In genomic region chr16:15879255-15879804, GRCh38 we compare ENCODE assay signal across 10 cellular contexts. TPM values are rescaled to one million over a fixed set of nuclear protein-coding genes. Genes with fewer than 3 reads are reported as not detected.
A peak's percentile ranks its signal among the peaks of the same experiment; 100 is the strongest.
DNase-seq lines count a peak whose midpoint lies in the region; ATAC-seq, FAIRE-seq and TF ChIP-seq lines count a peak whose summit lies in the region.
"Had no signal": no experiment of that assay in that cellular context is flagged by ENCODE, and none has a peak within 500 bp of the region (broad histone marks: within the 10 kb centered on the region; RNA-seq: fewer than 3 reads in every experiment).

No MANE protein-coding gene starts in this region.

- H3K27me3 Mint-ChIP-seq in CD4-positive, alpha-beta T cell, result no peaks in the 10 kb centered on the region
- H3K27me3 Mint-ChIP-seq in nephron progenitor cell (ENCODE audit: low read depth, poor library complexity), result no peaks in the 10 kb centered on the region

- peaks cover 2% of the 10 kb centered on the region; the same call in 1 of the 2 replicates for H3K79me2 ChIP-seq in GM12878 (ENCODE audit: control insufficient read depth, insufficient read depth, low read length)

- no peak overlapping the region for H3K4me3 Mint-ChIP-seq in CD4-positive, alpha-beta T cell
- no peak overlapping the region for H3K4me3 Mint-ChIP-seq in nephron progenitor cell
- H3K4me3 Mint-ChIP-seq: nephron had no signal

- H3K9ac ChIP-seq in GM12878 (ENCODE audit: control insufficient read depth, insufficient read depth, low read length), result no peak overlapping the region

- no peak for TF ChIP-seq CTCF in CD4-positive, alpha-beta T cell (IDR thresholded peaks at IDR 0.05)
- no peak for TF ChIP-seq CTCF in LNCaP clone FGC (IDR thresholded peaks at IDR 0.05; ENCODE audit: control insufficient read depth, extremely low read depth, insufficient read depth)
- no peak for TF ChIP-seq CTCF in GM12878 (IDR thresholded peaks at IDR 0.05 in 2 of 3, conservative IDR thresholded peaks at IDR 0.05 in 1 of 3; ENCODE audit: control insufficient read depth in 2 of 3, extremely low read depth in 1 of 3, insufficient read depth in 1 of 3, low read depth in 3 of 3, low read length in 3 of 3)
- no peak for TF ChIP-seq CTCF in nephron progenitor cell (IDR thresholded peaks at IDR 0.05)

- peaks cover 3% of the 10 kb centered on the region; the same call in 1 of the 2 replicates for H3K4me1 ChIP-seq in GM12878 (ENCODE audit: control insufficient read depth, insufficient read depth, low read length)

- POLR2A ChIA-PET in CD4-positive, alpha-beta T cell (lab: Charles Lee), result interaction anchor here (1.5 kb wide), 1 partner anchor 9 kb away, joined by 5 read pairs; the partner anchor contains the start of gene CEP20
- POLR2A ChIA-PET in GM12878 (lab: Charles Lee), result no interaction called here

- no peak for ATAC-seq in CD4-positive, alpha-beta T cell (ENCODE audit: poor library complexity)
- ATAC-seq in GM12878, result no peak; the same call in 2 of the 3 replicates
- ATAC-seq in HG03135 (IDR thresholded peaks at IDR 0.05; ENCODE audit: unreplicated experiment), result no peak
- ATAC-seq in HG03196 (IDR thresholded peaks at IDR 0.05; ENCODE audit: unreplicated experiment), result no peak

- H3K36me3 ChIP-seq in GM12878 (ENCODE audit: control insufficient read depth in 2 of 2, insufficient read depth in 2 of 2, low read length in 1 of 2), result peaks cover 3 to 6% of the 10 kb centered on the region in 2 experiments

- peaks cover 62% of the 10 kb centered on the region for H3K36me3 Mint-ChIP-seq in CD4-positive, alpha-beta T cell (ENCODE audit: low read depth)
- peaks cover 50% of the 10 kb centered on the region for H3K36me3 Mint-ChIP-seq in nephron progenitor cell (ENCODE audit: low read depth)

- no peak for DNase-seq in CD4-positive, alpha-beta T cell
- DNase-seq in LNCaP clone FGC (ENCODE audit: low read depth), result peak; percentile 7
- no peak for DNase-seq in GM12878 (ENCODE audit: low read depth, low spot score)
- no peak for DNase-seq in nephron progenitor cell
- no peak for DNase-seq in NCI-H1694 (lab: John Stamatoyannopoulos, UW)
- no peak for DNase-seq in retina
- DNase-seq: NCI-H1092 treated with DMSO at 0.1 percent for 48 hours had no signal

- SMC1A ChIA-PET in GM12878 (lab: Charles Lee; ENCODE audit: uncharacterized antibody, unreplicated experiment), result interaction anchor here (2.8 kb wide), 1 partner anchor 9 kb away, joined by 14 read pairs; the partner anchor contains the start of gene CEP20

- no peaks in the 10 kb centered on the region for H3K9me3 ChIP-seq in CD4-positive, alpha-beta T cell (ENCODE audit: control insufficient read depth, low read length)
- no peaks in the 10 kb centered on the region for H3K9me3 ChIP-seq in GM12878 (replicated peaks; ENCODE audit: control insufficient read depth, insufficient read depth, low read length)

- no TSS peak for BruUV-seq in GM12878 (replicated peaks; lab: Mats Ljungman, UMichigan)

- H3K27ac ChIP-seq in CD4-positive, alpha-beta T cell (ENCODE audit: low read depth, low read length), result no peak overlapping the region
- H3K27ac ChIP-seq in GM12878 (ENCODE audit: control insufficient read depth, insufficient read depth), result peak overlapping the region; percentile 45; the same call in 1 of the 2 replicates

- no peak for TF ChIP-seq RAD21 in GM12878 (IDR thresholded peaks at IDR 0.05; ENCODE audit: insufficient read depth, low read depth, low read length)

- no peak for TF ChIP-seq POLR2A in GM12878 (IDR thresholded peaks at IDR 0.05; ENCODE audit: low read depth, low read length)

- 92% methylated on average over 2 of the region's 2 CpGs for WGBS in GM12878 (ENCODE audit: insufficient coverage, insufficient replicate concordance, low lambda C conversion rate, missing lambda C conversion rate)

- intact Hi-C loops in CD4-positive, alpha-beta T cell (cut with DNase I, micrococcal nuclease), result no loop called here
- intact Hi-C loops in GM12878 (cut with micrococcal nuclease; ENCODE audit: unreplicated experiment), result no loop called here

- H3K27ac Mint-ChIP-seq in CD4-positive, alpha-beta T cell, result peak overlapping the region; percentile 15
- peak overlapping the region; percentile 7 for H3K27ac Mint-ChIP-seq in nephron progenitor cell
- H3K27ac Mint-ChIP-seq: nephron had no signal

- CTCF ChIA-PET in CD4-positive, alpha-beta T cell (lab: Charles Lee), result no interaction called here
- CTCF ChIA-PET in GM12878 (lab: Yijun Ruan, JAX), result no interaction called here

- H3K4me2 ChIP-seq in GM12878 (ENCODE audit: control insufficient read depth, insufficient read depth), result no peak overlapping the region

- H4K20me1 ChIP-seq in GM12878 (ENCODE audit: control insufficient read depth, insufficient read depth), result no peaks in the 10 kb centered on the region

- H3K9me3 Mint-ChIP-seq in CD4-positive, alpha-beta T cell, result no peaks in the 10 kb centered on the region
- H3K9me3 Mint-ChIP-seq in nephron progenitor cell, result no peaks in the 10 kb centered on the region
- H3K9me3 Mint-ChIP-seq: nephron had no signal

- TF ChIP-seq EP300 in GM12878 (IDR thresholded peaks at IDR 0.05; ENCODE audit: borderline replicate concordance in 1 of 2, control insufficient read depth in 1 of 2, low read depth in 2 of 2, low read length in 2 of 2), result no peak

- H3K4me3 ChIP-seq in LNCaP clone FGC (ENCODE audit: low read depth, low read length), result no peak overlapping the region
- H3K4me3 ChIP-seq in GM12878, result no peak overlapping the region

- no peaks in the 10 kb centered on the region for H3K27me3 ChIP-seq in CD4-positive, alpha-beta T cell (ENCODE audit: control insufficient read depth, insufficient read depth, low read length)
- no peaks in the 10 kb centered on the region for H3K27me3 ChIP-seq in GM12878 (replicated peaks in 1 of 2; ENCODE audit: control insufficient read depth in 2 of 2, insufficient read depth in 2 of 2, low read length in 1 of 2)

- RAD21 ChIA-PET in GM12878 (lab: Charles Lee; ENCODE audit: unreplicated experiment), result interaction anchor here (0.9 kb wide), 1 partner anchor 33 kb away, joined by 3 read pairs; no protein-coding TSS in a partner anchor

- H3K4me1 Mint-ChIP-seq in CD4-positive, alpha-beta T cell (ENCODE audit: low read depth), result no peaks in the 10 kb centered on the region
- H3K4me1 Mint-ChIP-seq in nephron progenitor cell, result peaks cover 7% of the 10 kb centered on the region

- in situ Hi-C loops in GM12878 (cut with MboI), result no loop called here

- H2AFZ ChIP-seq in GM12878 (ENCODE audit: control insufficient read depth, low read depth, low read length), result no peak overlapping the region

- peak; percentile 64 for FAIRE-seq in GM12878 (lab: Jason Lieb, UNC)

TF ChIP-seq in GM12878, 131 proteins besides CTCF, POLR2A, EP300 and RAD21 (continues in another document):
- TF ChIP-seq POU2F2 (IDR thresholded peaks at IDR 0.05; ENCODE audit: borderline replicate concordance, low read depth, low read length), result no peak
- no peak for TF ChIP-seq BCL3 (IDR thresholded peaks at IDR 0.05; ENCODE audit: borderline replicate concordance, insufficient read depth, low read depth, low read length, poor library complexity, severe bottlenecking)

RNA-seq across cellular contexts. Expression of gene CEP20, which starts 9.1 kb away (rescaled TPM):
- total RNA-seq in CD4-positive, alpha-beta T cell, result 10 to 100 TPM; 14.4 to 15.5 TPM
- 8.6 and 13.2 TPM in 2 replicates for total RNA-seq in GM12878 (2013; cell fraction: nucleolus; rRNA removed)
- 38.0 and 43.8 TPM in 2 replicates for total RNA-seq in GM12878 (2014; rRNA removed)
- 52.1 and 53.0 TPM in 2 replicates for total RNA-seq in GM12878 (2014; rRNA removed; fragmentation: Illumina TruSeq; extraction: Trizol)
- total RNA-seq in GM12878 (2021), result 30.5 and 33.4 TPM in 2 replicates
- 18.6 TPM for polyA plus RNA-seq in GM12878 (2011; ENCODE audit: low read depth)
- 57.8 and 87.4 TPM in 2 replicates for polyA plus RNA-seq in GM12878 (2011; rRNA removed)
- polyA plus RNA-seq in GM12878 (2011; cell fraction: cytosol; rRNA removed), result 15.4 and 20.0 TPM in 2 replicates
- 5.6 and 7.0 TPM in 2 replicates for polyA plus RNA-seq in GM12878 (2011; cell fraction: nucleus; rRNA removed)
- polyA plus RNA-seq in GM12878 (2012), result 25.1 and 34.2 TPM in 2 replicates
- polyA plus RNA-seq in GM12878 (2014; fragmentation: Illumina TruSeq; extraction: Trizol), result 52.2 and 70.3 TPM in 2 replicates
- polyA plus RNA-seq in GM12878 (2014; fragmentation: Nextera tagmentation; extraction: Ambion mirVana), result 10 to 100 TPM; 52.2 to 55.2 TPM
- polyA plus RNA-seq in GM12878 (2014; rRNA removed), result 23.6 and 33.7 TPM in 2 replicates
- polyA plus RNA-seq in GM12878 (2016; fragmentation: Nextera tagmentation; extraction: Ambion mirVana), result 10 to 100 TPM; 53.4 to 53.9 TPM
- polyA minus RNA-seq in GM12878 (2011; rRNA and poly(A)+ RNA removed), result 19.6 and 49.7 TPM in 2 replicates
- 9.8 and 10.8 TPM in 2 replicates for polyA minus RNA-seq in GM12878 (2011; cell fraction: cytosol; rRNA and poly(A)+ RNA removed)
- 1.2 and 3.8 TPM in 2 replicates for polyA minus RNA-seq in GM12878 (2011; cell fraction: nucleus; rRNA and poly(A)+ RNA removed)

RNA-seq across cellular contexts. Expression of gene MYH11, which starts 22.5 kb away (rescaled TPM):
- total RNA-seq in CD4-positive, alpha-beta T cell, result not detected
- total RNA-seq in GM12878 (2013; cell fraction: nucleolus; rRNA removed), result not detected in 2 replicates
- under 0.01 and 0.06 TPM in 2 replicates for total RNA-seq in GM12878 (2014; rRNA removed)
- total RNA-seq in GM12878 (2014; rRNA removed; fragmentation: Illumina TruSeq; extraction: Trizol), result 0.05 and 0.13 TPM in 2 replicates
- total RNA-seq in GM12878 (2021), result 0.41 and 0.58 TPM in 2 replicates
- polyA plus RNA-seq in GM12878 (2011; ENCODE audit: low read depth), result 0.18 TPM
- polyA plus RNA-seq in GM12878 (2011; rRNA removed), result not detected in 2 replicates
- not detected in 2 replicates for polyA plus RNA-seq in GM12878 (2011; cell fraction: cytosol; rRNA removed)
- not detected in 2 replicates for polyA plus RNA-seq in GM12878 (2011; cell fraction: nucleus; rRNA removed)
- 0.31 and 0.85 TPM in 2 replicates for polyA plus RNA-seq in GM12878 (2012)
- 0.01 TPM in 1 of 2 replicates, not detected in the other for polyA plus RNA-seq in GM12878 (2014; fragmentation: Illumina TruSeq; extraction: Trizol)
- under 1 TPM; 0.05 to 0.40 TPM for polyA plus RNA-seq in GM12878 (2014; fragmentation: Nextera tagmentation; extraction: Ambion mirVana)
- 0.01 TPM in 1 of 2 replicates, not detected in the other for polyA plus RNA-seq in GM12878 (2014; rRNA removed)
- 1 to 10 TPM in 1 of 2 experiments, under 1 TPM in 1; 0.88 to 1.9 TPM for polyA plus RNA-seq in GM12878 (2016; fragmentation: Nextera tagmentation; extraction: Ambion mirVana)
- polyA minus RNA-seq in GM12878 (2011; rRNA and poly(A)+ RNA removed), result not detected in 2 replicates
- polyA minus RNA-seq in GM12878 (2011; cell fraction: cytosol; rRNA and poly(A)+ RNA removed), result not detected in 2 replicates
- polyA minus RNA-seq in GM12878 (2011; cell fraction: nucleus; rRNA and poly(A)+ RNA removed), result not detected in 2 replicates
